ENCODE assay signal across 8 cellular contexts in the genomic region with DNA sequence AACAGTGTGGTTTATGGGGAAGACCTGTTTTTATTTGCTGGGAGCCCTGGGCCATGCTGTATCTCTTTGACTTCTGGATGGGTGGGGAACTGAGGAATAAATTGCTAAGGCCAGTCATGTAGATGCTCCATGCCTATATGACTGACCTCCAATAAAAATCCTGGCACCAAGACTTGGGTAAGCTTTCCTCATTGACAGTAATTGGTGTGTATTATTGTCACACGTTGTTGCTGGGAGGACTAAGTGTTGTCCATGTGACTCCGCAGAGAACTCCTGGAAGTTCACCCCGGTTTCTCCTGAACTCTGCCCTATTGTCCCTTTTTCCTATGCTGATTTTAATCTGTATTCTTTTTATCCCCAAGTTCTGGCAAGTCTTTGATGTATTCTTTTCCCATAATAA.
"Had no signal": no experiment of that assay in that cellular context is flagged by ENCODE, and none has a peak within 500 bp of the region (broad histone marks: within the 10 kb centered on the region; RNA-seq: fewer than 3 reads in every experiment).

No MANE protein-coding gene starts in this region.

- H3K36me3 ChIP-seq: neural progenitor cell, ovary, upper lobe of left lung had no signal

- H3K4me3 ChIP-seq: neural progenitor cell, ovary, upper lobe of left lung had no signal

- H3K4me1 ChIP-seq: upper lobe of left lung had no signal

- H3K9ac ChIP-seq: neural progenitor cell had no signal

- DNase-seq: activated CD4-positive, alpha-beta T cell treated with anti-CD3 and anti-CD28 coated beads for 1 hour; activated CD4-positive, alpha-beta T cell treated with anti-CD3 and anti-CD28 coated beads, Interleukin-2, amount 50 U/mL, for 48 hours; activated CD8-positive, alpha-beta memory T cell treated with anti-CD3 and anti-CD28 coated beads, Interleukin-2, amount 10 ng/mL, durations not matched to agents 7 days and 5 days; activated effector memory CD4-positive, alpha-beta T cell treated with Interleukin-2 at 50 U/mL for 16 hours; activated T-cell treated with anti-CD3 and anti-CD28 coated beads, Interleukin-2, amount 50 U/mL, for 24 hours; ovary; upper lobe of left lung had no signal

- H3K9me3 ChIP-seq: ovary, upper lobe of left lung had no signal

- H3K27ac ChIP-seq: neural progenitor cell, ovary, upper lobe of left lung had no signal

- H3K27me3 ChIP-seq: neural progenitor cell, ovary, upper lobe of left lung had no signal
